3 cellular contexts compared by ENCODE assay signal in the genomic region with DNA sequence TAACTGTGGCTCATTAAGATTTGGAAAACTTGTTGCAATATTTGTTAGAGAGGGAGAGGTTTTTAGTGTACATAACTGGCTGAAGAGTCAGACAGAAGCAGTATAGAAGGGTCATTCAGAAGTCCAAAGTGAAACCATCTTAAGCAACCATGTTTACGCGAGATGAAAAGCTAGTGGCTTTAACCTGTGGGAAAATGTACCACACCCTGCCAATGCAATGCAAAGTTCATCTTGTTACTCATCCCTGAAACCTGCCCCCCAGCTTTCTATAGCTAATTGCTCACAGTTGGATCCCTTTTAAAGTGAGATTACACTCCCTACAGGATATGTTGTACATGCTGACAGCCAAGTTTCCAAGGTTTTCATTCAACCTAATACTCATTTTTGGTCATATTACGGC.
TF ChIP-seq lines count a peak whose summit lies in the region.

No MANE protein-coding gene starts in this region.

TF ChIP-seq in IMR-90, 13 proteins besides CTCF, POLR2A, EP300 and RAD21:
- TF ChIP-seq, protein P1, sequence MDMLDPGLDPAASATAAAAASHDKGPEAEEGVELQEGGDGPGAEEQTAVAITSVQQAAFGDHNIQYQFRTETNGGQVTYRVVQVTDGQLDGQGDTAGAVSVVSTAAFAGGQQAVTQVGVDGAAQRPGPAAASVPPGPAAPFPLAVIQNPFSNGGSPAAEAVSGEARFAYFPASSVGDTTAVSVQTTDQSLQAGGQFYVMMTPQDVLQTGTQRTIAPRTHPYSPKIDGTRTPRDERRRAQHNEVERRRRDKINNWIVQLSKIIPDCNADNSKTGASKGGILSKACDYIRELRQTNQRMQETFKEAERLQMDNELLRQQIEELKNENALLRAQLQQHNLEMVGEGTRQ (IDR thresholded peaks at IDR 0.05; ENCODE audit: low read depth, low read length): no peak
- TF ChIP-seq ELK1 (IDR thresholded peaks at IDR 0.05; ENCODE audit: borderline replicate concordance, low read depth, low read length): no peak
- no peak for TF ChIP-seq FOS (IDR thresholded peaks at IDR 0.05; ENCODE audit: low read depth, low read length)
- TF ChIP-seq MAZ (IDR thresholded peaks at IDR 0.05; ENCODE audit: borderline replicate concordance, low read depth, low read length): no peak
- TF ChIP-seq MXI1 (IDR thresholded peaks at IDR 0.05; ENCODE audit: borderline replicate concordance, low read depth, low read length): no peak
- no peak for TF ChIP-seq BHLHE40 (IDR thresholded peaks at IDR 0.05; ENCODE audit: low read depth, low read length)
- TF ChIP-seq NFE2L2 (IDR thresholded peaks at IDR 0.05; ENCODE audit: low read depth, low read length): no peak
- no peak for TF ChIP-seq SMC3 (IDR thresholded peaks at IDR 0.05; ENCODE audit: low read depth, low read length)
- no peak for TF ChIP-seq CHD1 (IDR thresholded peaks at IDR 0.05; ENCODE audit: low read depth, low read length)
- no peak for TF ChIP-seq RFX5 (IDR thresholded peaks at IDR 0.05; ENCODE audit: low read depth, low read length)

TF ChIP-seq in K562, 482 proteins besides CTCF, POLR2A, EP300 and RAD21:
- TF ChIP-seq ZNF589 (CRISPR knock-in tag; IDR thresholded peaks at IDR 0.05; ENCODE audit: low read depth): 0 out of 2 replicates have a peak, but pooled peaks have one; percentile 27
- peak; percentile 60; the same call in 1 of the 2 replicates for TF ChIP-seq PTTG1 (tag; IDR thresholded peaks at IDR 0.05; ENCODE audit: low read depth)
- no peak for TF ChIP-seq MYBL2 (IDR thresholded peaks at IDR 0.05; ENCODE audit: low read depth)
- TF ChIP-seq MYBL2 (CRISPR knock-in tag; IDR thresholded peaks at IDR 0.05; ENCODE audit: borderline replicate concordance): no peak
- peak; percentile 37; the same call in 1 of the 2 replicates for TF ChIP-seq PTRF (tag; IDR thresholded peaks at IDR 0.05)
- no peak for TF ChIP-seq ADNP (tag; IDR thresholded peaks at IDR 0.05)
- TF ChIP-seq, protein P2, sequence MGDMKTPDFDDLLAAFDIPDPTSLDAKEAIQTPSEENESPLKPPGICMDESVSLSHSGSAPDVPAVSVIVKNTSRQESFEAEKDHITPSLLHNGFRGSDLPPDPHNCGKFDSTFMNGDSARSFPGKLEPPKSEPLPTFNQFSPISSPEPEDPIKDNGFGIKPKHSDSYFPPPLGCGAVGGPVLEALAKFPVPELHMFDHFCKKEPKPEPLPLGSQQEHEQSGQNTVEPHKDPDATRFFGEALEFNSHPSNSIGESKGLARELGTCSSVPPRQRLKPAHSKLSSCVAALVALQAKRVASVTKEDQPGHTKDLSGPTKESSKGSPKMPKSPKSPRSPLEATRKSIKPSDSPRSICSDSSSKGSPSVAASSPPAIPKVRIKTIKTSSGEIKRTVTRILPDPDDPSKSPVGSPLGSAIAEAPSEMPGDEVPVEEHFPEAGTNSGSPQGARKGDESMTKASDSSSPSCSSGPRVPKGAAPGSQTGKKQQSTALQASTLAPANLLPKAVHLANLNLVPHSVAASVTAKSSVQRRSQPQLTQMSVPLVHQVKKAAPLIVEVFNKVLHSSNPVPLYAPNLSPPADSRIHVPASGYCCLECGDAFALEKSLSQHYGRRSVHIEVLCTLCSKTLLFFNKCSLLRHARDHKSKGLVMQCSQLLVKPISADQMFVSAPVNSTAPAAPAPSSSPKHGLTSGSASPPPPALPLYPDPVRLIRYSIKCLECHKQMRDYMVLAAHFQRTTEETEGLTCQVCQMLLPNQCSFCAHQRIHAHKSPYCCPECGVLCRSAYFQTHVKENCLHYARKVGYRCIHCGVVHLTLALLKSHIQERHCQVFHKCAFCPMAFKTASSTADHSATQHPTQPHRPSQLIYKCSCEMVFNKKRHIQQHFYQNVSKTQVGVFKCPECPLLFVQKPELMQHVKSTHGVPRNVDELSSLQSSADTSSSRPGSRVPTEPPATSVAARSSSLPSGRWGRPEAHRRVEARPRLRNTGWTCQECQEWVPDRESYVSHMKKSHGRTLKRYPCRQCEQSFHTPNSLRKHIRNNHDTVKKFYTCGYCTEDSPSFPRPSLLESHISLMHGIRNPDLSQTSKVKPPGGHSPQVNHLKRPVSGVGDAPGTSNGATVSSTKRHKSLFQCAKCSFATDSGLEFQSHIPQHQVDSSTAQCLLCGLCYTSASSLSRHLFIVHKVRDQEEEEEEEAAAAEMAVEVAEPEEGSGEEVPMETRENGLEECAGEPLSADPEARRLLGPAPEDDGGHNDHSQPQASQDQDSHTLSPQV (IDR thresholded peaks at IDR 0.05): peak; percentile 78
- no peak for TF ChIP-seq MCM2 (IDR thresholded peaks at IDR 0.05; ENCODE audit: low read depth)
- no peak for TF ChIP-seq EP400 (IDR thresholded peaks at IDR 0.05)
- TF ChIP-seq NR4A1 (CRISPR knock-in tag; IDR thresholded peaks at IDR 0.05): no peak
- 0 out of 2 replicates have a peak, but pooled peaks have one; percentile 21 for TF ChIP-seq NR4A1 (tag; IDR thresholded peaks at IDR 0.05)
- TF ChIP-seq ZNF609 (CRISPR knock-in tag; IDR thresholded peaks at IDR 0.05; ENCODE audit: borderline replicate concordance): no peak
- TF ChIP-seq NR2C1 (IDR thresholded peaks at IDR 0.05): no peak
- peak; percentile 34; the same call in 1 of the 2 replicates for TF ChIP-seq NR2C1 (tag; IDR thresholded peaks at IDR 0.05)
- TF ChIP-seq, protein P3, sequence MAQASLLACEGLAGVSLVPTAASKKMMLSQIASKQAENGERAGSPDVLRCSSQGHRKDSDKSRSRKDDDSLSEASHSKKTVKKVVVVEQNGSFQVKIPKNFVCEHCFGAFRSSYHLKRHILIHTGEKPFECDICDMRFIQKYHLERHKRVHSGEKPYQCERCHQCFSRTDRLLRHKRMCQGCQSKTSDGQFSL (CRISPR knock-in tag; IDR thresholded peaks at IDR 0.05): no peak
- TF ChIP-seq, protein P3 (tag; IDR thresholded peaks at IDR 0.05): peak in 1 of 2 experiments; percentile 50; a peak in 1 of 4 replicates

TF ChIP-seq in HepG2, 621 proteins besides CTCF, POLR2A, EP300 and RAD21 (continues in another document):
- no peak for TF ChIP-seq SOX6 (IDR thresholded peaks at IDR 0.05)
- TF ChIP-seq SOX6 (CRISPR knock-in tag; IDR thresholded peaks at IDR 0.05): peak; percentile 51; the same call in 1 of the 2 replicates
- 0 out of 2 replicates have a peak, but pooled peaks have one; percentile 36 for TF ChIP-seq ISL2 (CRISPR knock-in tag; IDR thresholded peaks at IDR 0.05)
- TF ChIP-seq TBX2 (CRISPR knock-in tag; IDR thresholded peaks at IDR 0.05; ENCODE audit: borderline replicate concordance): peak; percentile 63; the same call in 1 of the 2 replicates
- TF ChIP-seq HOXD1 (CRISPR knock-in tag; IDR thresholded peaks at IDR 0.05): no peak
- peak; percentile 80 for TF ChIP-seq HNF4A (CRISPR knock-in tag; IDR thresholded peaks at IDR 0.05)
- TF ChIP-seq CEBPG (CRISPR knock-in tag; IDR thresholded peaks at IDR 0.05): peak; percentile 81
- TF ChIP-seq NCOR1 (IDR thresholded peaks at IDR 0.05; ENCODE audit: borderline replicate concordance, low read length): peak; percentile 80
- peak; percentile 89; the same call in 1 of the 2 replicates for TF ChIP-seq FOXK1 (CRISPR knock-in tag; IDR thresholded peaks at IDR 0.05; ENCODE audit: borderline replicate concordance, low read depth)
- peak; percentile 70; the same call in 1 of the 2 replicates for TF ChIP-seq SPEN (CRISPR knock-in tag; IDR thresholded peaks at IDR 0.05; ENCODE audit: low read depth)
- TF ChIP-seq ZNF335 (CRISPR knock-in tag; IDR thresholded peaks at IDR 0.05): no peak
- no peak for TF ChIP-seq ZNF180 (CRISPR knock-in tag; IDR thresholded peaks at IDR 0.05; ENCODE audit: borderline replicate concordance, low read depth)
- peak; percentile 32; the same call in 1 of the 2 replicates for TF ChIP-seq FOXJ3 (CRISPR knock-in tag; IDR thresholded peaks at IDR 0.05; ENCODE audit: borderline replicate concordance)
- TF ChIP-seq, protein P4, sequence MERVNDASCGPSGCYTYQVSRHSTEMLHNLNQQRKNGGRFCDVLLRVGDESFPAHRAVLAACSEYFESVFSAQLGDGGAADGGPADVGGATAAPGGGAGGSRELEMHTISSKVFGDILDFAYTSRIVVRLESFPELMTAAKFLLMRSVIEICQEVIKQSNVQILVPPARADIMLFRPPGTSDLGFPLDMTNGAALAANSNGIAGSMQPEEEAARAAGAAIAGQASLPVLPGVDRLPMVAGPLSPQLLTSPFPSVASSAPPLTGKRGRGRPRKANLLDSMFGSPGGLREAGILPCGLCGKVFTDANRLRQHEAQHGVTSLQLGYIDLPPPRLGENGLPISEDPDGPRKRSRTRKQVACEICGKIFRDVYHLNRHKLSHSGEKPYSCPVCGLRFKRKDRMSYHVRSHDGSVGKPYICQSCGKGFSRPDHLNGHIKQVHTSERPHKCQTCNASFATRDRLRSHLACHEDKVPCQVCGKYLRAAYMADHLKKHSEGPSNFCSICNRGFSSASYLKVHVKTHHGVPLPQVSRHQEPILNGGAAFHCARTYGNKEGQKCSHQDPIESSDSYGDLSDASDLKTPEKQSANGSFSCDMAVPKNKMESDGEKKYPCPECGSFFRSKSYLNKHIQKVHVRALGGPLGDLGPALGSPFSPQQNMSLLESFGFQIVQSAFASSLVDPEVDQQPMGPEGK (CRISPR knock-in tag; IDR thresholded peaks at IDR 0.05): peak; percentile 43; the same call in 1 of the 2 replicates
- TF ChIP-seq FOXA1 (IDR thresholded peaks at IDR 0.05): no peak
- peak; percentile 60; the same call in 1 of the 2 replicates for TF ChIP-seq FOXA1 (CRISPR knock-in tag; IDR thresholded peaks at IDR 0.05)
- peak; percentile 37; the same call in 1 of the 2 replicates for TF ChIP-seq NR2C2 (CRISPR knock-in tag; IDR thresholded peaks at IDR 0.05; ENCODE audit: borderline replicate concordance)
- peak; percentile 48; the same call in 1 of the 2 replicates for TF ChIP-seq THAP11 (CRISPR knock-in tag; IDR thresholded peaks at IDR 0.05)
- peak; percentile 33 for TF ChIP-seq TEAD3 (CRISPR knock-in tag; optimal IDR thresholded peaks at IDR 0.05; ENCODE audit: borderline replicate concordance)
- TF ChIP-seq KDM6A (CRISPR knock-in tag; IDR thresholded peaks at IDR 0.05; ENCODE audit: low read depth): peak; percentile 25; the same call in 1 of the 2 replicates
- 0 out of 2 replicates have a peak, but pooled peaks have one; percentile 18 for TF ChIP-seq ZNF556 (CRISPR knock-in tag; IDR thresholded peaks at IDR 0.05; ENCODE audit: borderline replicate concordance)
- TF ChIP-seq NR2F6 (IDR thresholded peaks at IDR 0.05): no peak
- TF ChIP-seq NR2F6 (CRISPR knock-in tag; IDR thresholded peaks at IDR 0.05): peak; percentile 39; the same call in 1 of the 2 replicates
- no peak for TF ChIP-seq FOXP1 (IDR thresholded peaks at IDR 0.05)
- peak; percentile 73 for TF ChIP-seq FOXP1 (CRISPR knock-in tag; IDR thresholded peaks at IDR 0.05)
- TF ChIP-seq MED1 (CRISPR knock-in tag; IDR thresholded peaks at IDR 0.05): 0 out of 2 replicates have a peak, but pooled peaks have one; percentile 34
- peak; percentile 86 for TF ChIP-seq FOXK2 (IDR thresholded peaks at IDR 0.05)
- TF ChIP-seq GABPA (IDR thresholded peaks at IDR 0.05; ENCODE audit: low read depth, low read length): no peak
- no peak for TF ChIP-seq GABPA (CRISPR knock-in tag; IDR thresholded peaks at IDR 0.05; ENCODE audit: low read depth)
- TF ChIP-seq, protein P5, sequence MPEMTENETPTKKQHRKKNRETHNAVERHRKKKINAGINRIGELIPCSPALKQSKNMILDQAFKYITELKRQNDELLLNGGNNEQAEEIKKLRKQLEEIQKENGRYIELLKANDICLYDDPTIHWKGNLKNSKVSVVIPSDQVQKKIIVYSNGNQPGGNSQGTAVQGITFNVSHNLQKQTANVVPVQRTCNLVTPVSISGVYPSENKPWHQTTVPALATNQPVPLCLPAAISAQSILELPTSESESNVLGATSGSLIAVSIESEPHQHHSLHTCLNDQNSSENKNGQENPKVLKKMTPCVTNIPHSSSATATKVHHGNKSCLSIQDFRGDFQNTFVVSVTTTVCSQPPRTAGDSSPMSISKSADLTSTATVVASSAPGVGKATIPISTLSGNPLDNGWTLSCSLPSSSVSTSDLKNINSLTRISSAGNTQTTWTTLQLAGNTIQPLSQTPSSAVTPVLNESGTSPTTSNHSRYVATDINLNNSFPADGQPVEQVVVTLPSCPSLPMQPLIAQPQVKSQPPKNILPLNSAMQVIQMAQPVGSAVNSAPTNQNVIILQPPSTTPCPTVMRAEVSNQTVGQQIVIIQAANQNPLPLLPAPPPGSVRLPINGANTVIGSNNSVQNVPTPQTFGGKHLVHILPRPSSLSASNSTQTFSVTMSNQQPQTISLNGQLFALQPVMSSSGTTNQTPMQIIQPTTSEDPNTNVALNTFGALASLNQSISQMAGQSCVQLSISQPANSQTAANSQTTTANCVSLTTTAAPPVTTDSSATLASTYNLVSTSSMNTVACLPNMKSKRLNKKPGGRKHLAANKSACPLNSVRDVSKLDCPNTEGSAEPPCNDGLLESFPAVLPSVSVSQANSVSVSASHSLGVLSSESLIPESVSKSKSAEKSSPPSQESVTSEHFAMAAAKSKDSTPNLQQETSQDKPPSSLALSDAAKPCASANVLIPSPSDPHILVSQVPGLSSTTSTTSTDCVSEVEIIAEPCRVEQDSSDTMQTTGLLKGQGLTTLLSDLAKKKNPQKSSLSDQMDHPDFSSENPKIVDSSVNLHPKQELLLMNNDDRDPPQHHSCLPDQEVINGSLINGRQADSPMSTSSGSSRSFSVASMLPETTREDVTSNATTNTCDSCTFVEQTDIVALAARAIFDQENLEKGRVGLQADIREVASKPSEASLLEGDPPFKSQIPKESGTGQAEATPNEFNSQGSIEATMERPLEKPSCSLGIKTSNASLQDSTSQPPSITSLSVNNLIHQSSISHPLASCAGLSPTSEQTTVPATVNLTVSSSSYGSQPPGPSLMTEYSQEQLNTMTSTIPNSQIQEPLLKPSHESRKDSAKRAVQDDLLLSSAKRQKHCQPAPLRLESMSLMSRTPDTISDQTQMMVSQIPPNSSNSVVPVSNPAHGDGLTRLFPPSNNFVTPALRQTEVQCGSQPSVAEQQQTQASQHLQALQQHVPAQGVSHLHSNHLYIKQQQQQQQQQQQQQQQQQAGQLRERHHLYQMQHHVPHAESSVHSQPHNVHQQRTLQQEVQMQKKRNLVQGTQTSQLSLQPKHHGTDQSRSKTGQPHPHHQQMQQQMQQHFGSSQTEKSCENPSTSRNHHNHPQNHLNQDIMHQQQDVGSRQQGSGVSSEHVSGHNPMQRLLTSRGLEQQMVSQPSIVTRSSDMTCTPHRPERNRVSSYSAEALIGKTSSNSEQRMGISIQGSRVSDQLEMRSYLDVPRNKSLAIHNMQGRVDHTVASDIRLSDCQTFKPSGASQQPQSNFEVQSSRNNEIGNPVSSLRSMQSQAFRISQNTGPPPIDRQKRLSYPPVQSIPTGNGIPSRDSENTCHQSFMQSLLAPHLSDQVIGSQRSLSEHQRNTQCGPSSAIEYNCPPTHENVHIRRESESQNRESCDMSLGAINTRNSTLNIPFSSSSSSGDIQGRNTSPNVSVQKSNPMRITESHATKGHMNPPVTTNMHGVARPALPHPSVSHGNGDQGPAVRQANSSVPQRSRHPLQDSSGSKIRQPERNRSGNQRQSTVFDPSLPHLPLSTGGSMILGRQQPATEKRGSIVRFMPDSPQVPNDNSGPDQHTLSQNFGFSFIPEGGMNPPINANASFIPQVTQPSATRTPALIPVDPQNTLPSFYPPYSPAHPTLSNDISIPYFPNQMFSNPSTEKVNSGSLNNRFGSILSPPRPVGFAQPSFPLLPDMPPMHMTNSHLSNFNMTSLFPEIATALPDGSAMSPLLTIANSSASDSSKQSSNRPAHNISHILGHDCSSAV (CRISPR knock-in tag; IDR thresholded peaks at IDR 0.05; ENCODE audit: borderline replicate concordance): no peak
- peak; percentile 15; the same call in 1 of the 2 replicates for TF ChIP-seq HOXA3 (CRISPR knock-in tag; IDR thresholded peaks at IDR 0.05)
